8 cellular contexts compared by ENCODE assay signal in genomic region chr15:80058851-80059785, GRCh38. TPM values are rescaled to one million over a fixed set of nuclear protein-coding genes. Genes with fewer than 3 reads are reported as not detected.
DNase-seq lines count a peak whose midpoint lies in the region; ATAC-seq, FAIRE-seq and TF ChIP-seq lines count a peak whose summit lies in the region.

Gene ZFAND6, plus strand, starts transcription at chr15:80059676. Its CDS starts 60,669 bp downstream, at chr15:80120345.

- peak in 2 of 7 experiments; percentile 2 to 12 for TF ChIP-seq CTCF in body of pancreas (IDR thresholded peaks at IDR 0.05)
- peak in 2 of 5 experiments; percentile 24 to 25 for TF ChIP-seq CTCF in gastrocnemius medialis (IDR thresholded peaks at IDR 0.05 in 4 of 5, conservative IDR thresholded peaks at IDR 0.05 in 1 of 5)

- H3K27me3 ChIP-seq in body of pancreas: no peaks in the 10 kb centered on the region
- no peaks in the 10 kb centered on the region for H3K27me3 ChIP-seq in gastrocnemius medialis

- H3K9me3 ChIP-seq in body of pancreas (no peaks in the 10 kb centered on the region), gastrocnemius medialis (no peaks in the 10 kb centered on the region)

- peak; percentile 68 for ATAC-seq in GM18520 (IDR thresholded peaks at IDR 0.05; ENCODE audit: unreplicated experiment)
- ATAC-seq in HG03064 (IDR thresholded peaks at IDR 0.05; ENCODE audit: low read depth, unreplicated experiment): peak; percentile 67
- peak; percentile 96 for ATAC-seq in body of pancreas
- ATAC-seq in gastrocnemius medialis: peak; percentile 92 to 94

- no peaks in the 10 kb centered on the region for H3K36me3 ChIP-seq in body of pancreas (replicated peaks in 1 of 2; ENCODE audit: insufficient read depth in 1 of 2, low read depth in 2 of 2)
- no peaks in the 10 kb centered on the region for H3K36me3 ChIP-seq in gastrocnemius medialis

- in situ Hi-C loops in gastrocnemius medialis (cut with MboI; ENCODE audit: low sequenced_read_pairs in 4 of 4): loop anchor here in 1 of 4 donors (25.0 kb wide), 1 partner anchor 103 kb away; the partner anchor contains the start of gene FAH

- TF ChIP-seq POLR2A in body of pancreas (IDR thresholded peaks at IDR 0.05): peak; percentile 81 to 89 (median 81)
- peak; percentile 88 to 97 for TF ChIP-seq POLR2A in gastrocnemius medialis (IDR thresholded peaks at IDR 0.05)

- peak; percentile 63 for FAIRE-seq in TTC549 (lab: Jason Lieb, UNC)

- H3K4me3 ChIP-seq in body of pancreas (peak within 1 kb of the TSS; percentile 32 to 46), gastrocnemius medialis (peak within 1 kb of the TSS; percentile 66 to 90 (median 78))

- peaks cover 26% of the 10 kb centered on the region for H3K4me1 ChIP-seq in body of pancreas
- H3K4me1 ChIP-seq in gastrocnemius medialis: peaks cover 29 to 30% of the 10 kb centered on the region in 2 donors

- DNase-seq in A172 (ENCODE audit: low spot score) (peak; percentile 86), NCI-H2107 treated with DMSO at 0.1 percent for 48 hours (lab: John Stamatoyannopoulos, UW; ENCODE audit: unreplicated experiment) (peak; percentile 75), body of pancreas (peak; percentile 96 to 97 (median 96)), iPS DF 4.7 (ENCODE audit: extremely low read depth, low spot score) (peak; percentile 78), gastrocnemius medialis (peak; percentile 90 to 94)

- WGBS in body of pancreas, 2 donors: 0% methylated on average over 40 to 74 of the region's 74 CpGs

- H3K27ac ChIP-seq in body of pancreas (peak within 1 kb of the TSS; percentile 89 to 99 (median 97)), gastrocnemius medialis (peak within 1 kb of the TSS; percentile 84 to 95 (median 93))

- intact Hi-C loops in body of pancreas (cut with DNase I) (loop anchor here (10.0 kb wide), 1 partner anchor 96 kb away; the partner anchor contains the start of gene FAH), gastrocnemius medialis (cut with DNase I; ENCODE audit: low total_unique reads) (loop anchor here (1.0 to 10.0 kb wide), 5 partner anchors 14 to 162 kb away; partner anchors contain the start of genes FAH and MTHFS)

RNA-seq across cellular contexts. Expression of gene ZFAND6, which starts in this region (rescaled TPM):
- total RNA-seq in A172 (2014; rRNA removed; shearing (Covaris generic)): 113 and 131 TPM in 2 replicates
- 10 to 100 TPM; 21.8 to 39.7 TPM for total RNA-seq in body of pancreas
- total RNA-seq in gastrocnemius medialis: 100 to 1,000 TPM in 3 of 4 donors, 10 to 100 TPM in 1; 95.4 to 196 (median 146) TPM

Comparison
In these comparisons a context has a peak if more than half of its experiments do, and no peak if none do; other contexts are left out.
1. Peak in every context shown above with its lines: DNase-seq, ATAC-seq, H3K4me3 ChIP-seq and H3K27ac ChIP-seq.